ENCODE assay signal across 24 cellular contexts in genomic region chr15:75736256-75736655, GRCh38. TPM values are rescaled to one million over a fixed set of nuclear protein-coding genes. Genes with fewer than 3 reads are reported as not detected.
DNase-seq lines count a peak whose midpoint lies in the region; ATAC-seq and TF ChIP-seq lines count a peak whose summit lies in the region.
"Had no signal": no experiment of that assay in that cellular context is flagged by ENCODE, and none has a peak within 500 bp of the region (broad histone marks: within the 10 kb centered on the region; RNA-seq: fewer than 3 reads in every experiment).

No MANE protein-coding gene starts in this region.

- intact Hi-C loops in cardiac septum (cut with DNase I) (no loop called here), Right ventricle myocardium inferior (cut with DNase I) (no loop called here), testis (cut with DNase I; ENCODE audit: low total_unique reads) (no loop called here)

- DNase-seq in cardiac septum (ENCODE audit: low spot score) (peak; percentile 31), Right ventricle myocardium inferior (ENCODE audit: missing footprints) (no peak), WTC11 (ENCODE audit: low spot score) (no peak), mesenteric fat pad (ENCODE audit: low spot score) (peak; percentile 85), testis (no peak), inferior parietal cortex (ENCODE audit: extremely low spot score) (no peak), GM19238 (ENCODE audit: insufficient read length, low spot score) (no peak)
- no peak for DNase-seq in stimulated activated CD4-positive, alpha-beta T cell treated with anti-CD3 and anti-CD28 coated beads, Interleukin-1b, Interleukin-23, amount 100 ng/mL, for 48 hours
- DNase-seq: activated CD4-positive, alpha-beta T cell treated with anti-CD3 and anti-CD28 coated beads for 4 hours; activated gamma-delta T cell treated with Interleukin-2 at 50 U/mL for 16 hours; activated naive CD8-positive, alpha-beta T cell treated with anti-CD3 and anti-CD28 coated beads, Interleukin-2, amount 50 U/mL, for 24 hours; GDM1; hypothalamus; left ventricle myocardium superior; NCI-H446 treated with DMSO at 0.1 percent for 48 hours; NCI-H82; T-helper 2 cell had no signal

- no peak overlapping the region for H3K4me3 Mint-ChIP-seq in WTC11
- H3K4me3 Mint-ChIP-seq: stimulated activated naive CD8-positive, alpha-beta T cell treated with anti-CD3 and anti-CD28 coated beads, Interleukin-15, Interleukin-2, amounts not matched to agents 100 ng/mL and 50 ng/mL, for 24 hours had no signal

- ATAC-seq in Right ventricle myocardium inferior = no peak
- no peak for ATAC-seq in WTC11
- ATAC-seq: activated naive CD8-positive, alpha-beta T cell treated with anti-CD3 and anti-CD28 coated beads, Interleukin-2, amount 50 U/mL, for 24 hours; left ventricle myocardium superior; SK-N-SH treated with all-trans-retinoic acid at 6 μM for 48 hours had no signal

- peak overlapping the region; percentile 90; the same call in 1 of the 2 replicates for H3K27ac Mint-ChIP-seq in WTC11
- H3K27ac Mint-ChIP-seq: activated naive CD8-positive, alpha-beta T cell treated with anti-CD3 and anti-CD28 coated beads, Interleukin-2, amount 50 U/mL, for 24 hours; progenitor cell of endocrine pancreas; stimulated activated naive CD8-positive, alpha-beta T cell treated with anti-CD3 and anti-CD28 coated beads, Interleukin-15, Interleukin-2, amounts not matched to agents 100 ng/mL and 50 ng/mL, for 24 hours had no signal

- H3K9me3 Mint-ChIP-seq in WTC11 = peaks cover 5% of the 10 kb centered on the region
- H3K9me3 Mint-ChIP-seq: activated naive CD8-positive, alpha-beta T cell treated with anti-CD3 and anti-CD28 coated beads, Interleukin-2, amount 50 U/mL, for 24 hours; stimulated activated naive CD8-positive, alpha-beta T cell treated with anti-CD3 and anti-CD28 coated beads, Interleukin-15, Interleukin-2, amounts not matched to agents 100 ng/mL and 50 ng/mL, for 24 hours had no signal

- WGBS in testis, 2 donors = 82 to 86% methylated on average over 5 to 8 of the region's 8 CpGs

- H3K4me1 ChIP-seq in testis = peaks cover 54% of the 10 kb centered on the region

- H3K4me3 ChIP-seq in testis = no peak overlapping the region
- H3K4me3 ChIP-seq: HAP-1 had no signal

- CTCF ChIA-PET in WTC11 (lab: Charles Lee) = interaction anchor here (1.4 kb wide), 1 partner anchor 50 kb away, joined by 3 read pairs; no protein-coding TSS in a partner anchor

- no peak for TF ChIP-seq POLR2A in testis (IDR thresholded peaks at IDR 0.05)

- H3K36me3 ChIP-seq in testis (ENCODE audit: low read depth, missing control alignments) = no peaks in the 10 kb centered on the region
- H3K36me3 ChIP-seq: neutrophil had no signal

- no peak for TF ChIP-seq CTCF in WTC11 (IDR thresholded peaks at IDR 0.05)
- TF ChIP-seq CTCF in testis (IDR thresholded peaks at IDR 0.05) = no peak

- H3K27me3 Mint-ChIP-seq in WTC11 (ENCODE audit: low read depth) = peaks cover 25% of the 10 kb centered on the region

- no peaks in the 10 kb centered on the region for H3K27me3 ChIP-seq in testis
- H3K27me3 ChIP-seq: dorsolateral prefrontal cortex had no signal

- H3K4me1 Mint-ChIP-seq in WTC11 = peaks cover 44% of the 10 kb centered on the region

- peak overlapping the region; percentile 74 to 77 for H3K27ac ChIP-seq in testis
- H3K27ac ChIP-seq: KMS-11, neutrophil had no signal

- no peaks in the 10 kb centered on the region for H3K36me3 Mint-ChIP-seq in WTC11

- POLR2A ChIA-PET in WTC11 (lab: Charles Lee) = no interaction called here

- H3K9me3 ChIP-seq in testis = no peaks in the 10 kb centered on the region
- H3K9me3 ChIP-seq: HAP-1, neutrophil had no signal

TF ChIP-seq in WTC11, 78 proteins besides CTCF, POLR2A, EP300 and RAD21:
- TF ChIP-seq ZNF121 (CRISPR knock-in tag; IDR thresholded peaks at IDR 0.05) (0 out of 2 replicates have a peak, but pooled peaks have one; percentile 36), GRHL2 (CRISPR knock-in tag; IDR thresholded peaks at IDR 0.05; ENCODE audit: insufficient replicate concordance, severe bottlenecking) (no peak)

RNA-seq across cellular contexts. Expression of gene CSPG4, which starts 23.6 kb away (rescaled TPM):
- 21.3 TPM for total RNA-seq in cardiac septum
- total RNA-seq in Right ventricle myocardium inferior = 7.8 TPM
- total RNA-seq in WTC11 (2021) = 2.9 to 3.6 TPM (median 3.6 TPM) in 3 replicates
- total RNA-seq in mesenteric fat pad = 105 TPM
- total RNA-seq in testis = 1 to 10 TPM; 5.2 to 6.5 TPM
- polyA plus RNA-seq in testis (ENCODE audit: insufficient read depth, low read depth, low replicate concordance) = 4.4 TPM

Comparison
In these comparisons a context has a peak if more than half of its experiments do, and no peak if none do; other contexts are left out.
1. DNase-seq: peak in cardiac septum (single experiment) and mesenteric fat pad (single experiment); none in Right ventricle myocardium inferior (single experiment), WTC11 (single experiment), testis (single experiment), stimulated activated CD4-positive, alpha-beta T cell treated with anti-CD3 and anti-CD28 coated beads, Interleukin-1b, Interleukin-23, amount 100 ng/mL, for 48 hours (single experiment), inferior parietal cortex (single experiment) and GM19238 (single experiment).